12 cellular contexts compared by ENCODE assay signal in genomic region chr9:92661127-92661526, GRCh38. TPM values are rescaled to one million over a fixed set of nuclear protein-coding genes. Genes with fewer than 3 reads are reported as not detected.
DNase-seq lines count a peak whose midpoint lies in the region; ATAC-seq, FAIRE-seq and TF ChIP-seq lines count a peak whose summit lies in the region.
"Had no signal": no experiment of that assay in that cellular context is flagged by ENCODE, and none has a peak within 500 bp of the region (broad histone marks: within the 10 kb centered on the region; RNA-seq: fewer than 3 reads in every experiment).

No MANE protein-coding gene starts in this region.

- peak overlapping the region; percentile 29 to 67 for H3K27ac Mint-ChIP-seq in stimulated activated naive CD8-positive, alpha-beta T cell treated with anti-CD3 and anti-CD28 coated beads, Interleukin-15, amount 100 ng/mL, for 72 hours
- no peak overlapping the region for H3K27ac Mint-ChIP-seq in astrocyte (ENCODE audit: unreplicated experiment)
- H3K27ac Mint-ChIP-seq in type B pancreatic cell: no peak overlapping the region

- peaks cover 13% of the 10 kb centered on the region for H3K79me1 ChIP-seq in neuronal stem cell (ENCODE audit: low read depth, low read length)

- H3K4me1 Mint-ChIP-seq in stimulated activated naive CD8-positive, alpha-beta T cell treated with anti-CD3 and anti-CD28 coated beads, Interleukin-15, amount 100 ng/mL, for 72 hours: peaks cover 62% of the 10 kb centered on the region
- peaks cover 23% of the 10 kb centered on the region for H3K4me1 Mint-ChIP-seq in astrocyte (ENCODE audit: low read depth, unreplicated experiment)
- H3K4me1 Mint-ChIP-seq in type B pancreatic cell (ENCODE audit: unreplicated experiment): peaks cover 31% of the 10 kb centered on the region

- ATAC-seq in stimulated activated naive CD8-positive, alpha-beta T cell treated with anti-CD3 and anti-CD28 coated beads, Interleukin-15, amount 100 ng/mL, for 72 hours: no peak
- no peak for ATAC-seq in stimulated activated naive CD8-positive, alpha-beta T cell treated with anti-CD3 and anti-CD28 coated beads, Interleukin-15, Interleukin-2, amounts not matched to agents 100 U/mL and 50 U/mL, for 24 hours
- no peak for ATAC-seq in GM18909 (IDR thresholded peaks at IDR 0.05; ENCODE audit: poor library complexity, unreplicated experiment)

- H2BK120ac ChIP-seq in neuronal stem cell (ENCODE audit: low read depth, low read length): no peak overlapping the region

- no peak overlapping the region for H4K8ac ChIP-seq in neuronal stem cell (ENCODE audit: low read depth, low read length)

- peak overlapping the region; percentile 11 for H2AK5ac ChIP-seq in neuronal stem cell (ENCODE audit: low read depth, low read length)

- H3K4me2 ChIP-seq in astrocyte (ENCODE audit: low read length) (no peak overlapping the region), neuronal stem cell (ENCODE audit: insufficient read depth, low read length, poor library complexity, severe bottlenecking) (no peak overlapping the region)

- no peaks in the 10 kb centered on the region for H3K36me3 ChIP-seq in astrocyte (ENCODE audit: insufficient read depth, low read length)
- peaks cover 7 to 27% of the 10 kb centered on the region in 2 donors for H3K36me3 ChIP-seq in neuronal stem cell (replicated peaks in 1 of 2; ENCODE audit: control insufficient read depth in 2 of 2, insufficient read depth in 2 of 2, low read length in 2 of 2)

- H3K79me2 ChIP-seq in astrocyte (ENCODE audit: insufficient read depth, low read length): peaks cover 89% of the 10 kb centered on the region

- no peak overlapping the region for H2BK12ac ChIP-seq in neuronal stem cell (ENCODE audit: low read length)

- H2AFZ ChIP-seq in astrocyte (ENCODE audit: low read depth, low read length): no peak overlapping the region
- H2AFZ ChIP-seq in neuronal stem cell (ENCODE audit: low read length): no peak overlapping the region

- no peak for FAIRE-seq in astrocyte (lab: Jason Lieb, UNC)

- DNase-seq in stimulated activated naive CD8-positive, alpha-beta T cell treated with anti-CD3 and anti-CD28 coated beads, Interleukin-15, amount 100 ng/mL, for 72 hours: no peak
- DNase-seq in stimulated activated naive CD8-positive, alpha-beta T cell treated with anti-CD3 and anti-CD28 coated beads, Interleukin-15, Interleukin-2, amounts not matched to agents 100 U/mL and 50 U/mL, for 24 hours: no peak
- DNase-seq in astrocyte (ENCODE audit: low read depth) (no peak), neuronal stem cell (ENCODE audit: low spot score) (no peak), type B pancreatic cell (ENCODE audit: extremely low spot score, unreplicated experiment) (no peak)
- DNase-seq in stimulated activated CD4-positive, alpha-beta T cell treated with anti-CD3 and anti-CD28 coated beads, Interleukin-4, amount 100 ng/mL, for 4 hours: no peak
- DNase-seq: COR-L47, NCI-H187, RPMI8226 had no signal

- no peaks in the 10 kb centered on the region for H3K27me3 Mint-ChIP-seq in stimulated activated naive CD8-positive, alpha-beta T cell treated with anti-CD3 and anti-CD28 coated beads, Interleukin-15, amount 100 ng/mL, for 72 hours
- H3K27me3 Mint-ChIP-seq in astrocyte (ENCODE audit: low read depth, unreplicated experiment) (no peaks in the 10 kb centered on the region), type B pancreatic cell (no peaks in the 10 kb centered on the region)

- H4K20me1 ChIP-seq in astrocyte (ENCODE audit: insufficient read depth, low read length): peaks cover 92% of the 10 kb centered on the region

- no peaks in the 10 kb centered on the region for H3K27me3 ChIP-seq in astrocyte (ENCODE audit: insufficient read depth, low read length)
- no peaks in the 10 kb centered on the region for H3K27me3 ChIP-seq in neuronal stem cell (ENCODE audit: control insufficient read depth in 3 of 3, insufficient read depth in 3 of 3, low read depth in 1 of 3, low read length in 3 of 3)
- H3K27me3 ChIP-seq: SJSA1 had no signal

- H3K27ac ChIP-seq in astrocyte (ENCODE audit: low read depth, low read length) (no peak overlapping the region), neuronal stem cell (replicated peaks; ENCODE audit: low read length) (no peak overlapping the region)
- H3K27ac ChIP-seq: SJSA1 had no signal

- peaks cover 16% of the 10 kb centered on the region for H3K4me1 ChIP-seq in astrocyte (ENCODE audit: insufficient read depth, low read length)
- peaks cover 15 to 18% of the 10 kb centered on the region in 2 donors for H3K4me1 ChIP-seq in neuronal stem cell (ENCODE audit: control insufficient read depth in 2 of 2, insufficient read depth in 1 of 2, low read depth in 1 of 2, low read length in 2 of 2)

- WGBS in neuronal stem cell (ENCODE audit: extremely low coverage in 2 of 2, insufficient read length in 2 of 2, insufficient replicate concordance in 1 of 2), 2 donors: no CpG with 5 or more reads among the region's 5 CpGs

- no peak overlapping the region for H2BK5ac ChIP-seq in neuronal stem cell (ENCODE audit: low read length)

- no peak overlapping the region for H4K91ac ChIP-seq in neuronal stem cell (ENCODE audit: low read depth, low read length, poor library complexity)

- no peak overlapping the region for H3K4me3 Mint-ChIP-seq in stimulated activated naive CD8-positive, alpha-beta T cell treated with anti-CD3 and anti-CD28 coated beads, Interleukin-15, amount 100 ng/mL, for 72 hours
- H3K4me3 Mint-ChIP-seq in astrocyte (ENCODE audit: unreplicated experiment) (peak overlapping the region; percentile 27), type B pancreatic cell (no peak overlapping the region)
- H3K4me3 Mint-ChIP-seq: CD14-positive monocyte had no signal

- no peak overlapping the region for H3K14ac ChIP-seq in neuronal stem cell (ENCODE audit: low read length)

- TF ChIP-seq CTCF in astrocyte (IDR thresholded peaks at IDR 0.05; ENCODE audit: insufficient read depth, low read depth, low read length) (no peak), type B pancreatic cell (conservative IDR thresholded peaks at IDR 0.05) (no peak)

- no peak overlapping the region for H3K18ac ChIP-seq in neuronal stem cell (ENCODE audit: low read length)

- H3K4ac ChIP-seq in neuronal stem cell (ENCODE audit: low read length): no peak overlapping the region

- H3K36me3 Mint-ChIP-seq in astrocyte (ENCODE audit: low read depth, unreplicated experiment) (peaks cover 12% of the 10 kb centered on the region), type B pancreatic cell (peaks cover 9% of the 10 kb centered on the region)

- H3K9ac ChIP-seq in astrocyte (ENCODE audit: low read length): no peak overlapping the region
- H3K9ac ChIP-seq in neuronal stem cell (ENCODE audit: low read depth, low read length, poor library complexity): no peak overlapping the region

- no peaks in the 10 kb centered on the region for H3K9me3 Mint-ChIP-seq in stimulated activated naive CD8-positive, alpha-beta T cell treated with anti-CD3 and anti-CD28 coated beads, Interleukin-15, amount 100 ng/mL, for 72 hours
- H3K9me3 Mint-ChIP-seq in astrocyte (ENCODE audit: unreplicated experiment): no peaks in the 10 kb centered on the region
- H3K9me3 Mint-ChIP-seq in type B pancreatic cell: no peaks in the 10 kb centered on the region
- H3K9me3 Mint-ChIP-seq: CD14-positive monocyte had no signal

- no peak overlapping the region for H3K23ac ChIP-seq in neuronal stem cell (ENCODE audit: low read depth, low read length, poor library complexity)

- H3K4me3 ChIP-seq in astrocyte (ENCODE audit: insufficient read depth, low read depth, low read length) (no peak overlapping the region), neuronal stem cell (ENCODE audit: low read length in 2 of 2) (no peak overlapping the region)
- H3K4me3 ChIP-seq: SJSA1 had no signal

- no peak overlapping the region for H2BK15ac ChIP-seq in neuronal stem cell (ENCODE audit: low read length)

- H3K9me3 ChIP-seq in astrocyte (ENCODE audit: insufficient read depth, low read depth, low read length) (no peaks in the 10 kb centered on the region), neuronal stem cell (replicated peaks in 1 of 2; ENCODE audit: control insufficient read depth in 2 of 2, insufficient read depth in 1 of 2, low read depth in 1 of 2, low read length in 2 of 2) (peaks cover 0 to 2% of the 10 kb centered on the region in 2 donors)
- H3K9me3 ChIP-seq: SJSA1 had no signal

RNA-seq across cellular contexts. Expression of gene IPPK, which starts 8.8 kb away (rescaled TPM):
- 11.3 and 14.1 TPM in 2 replicates for total RNA-seq in astrocyte
- polyA plus RNA-seq in neuronal stem cell (2013, experiment 1 of 2): 4.8 TPM
- polyA plus RNA-seq in neuronal stem cell (2013, experiment 2 of 2): 4.2 TPM
- 8.1 and 11.6 TPM in 2 replicates for total RNA-seq in type B pancreatic cell (ENCODE audit: low replicate concordance)

Comparison
In these comparisons a context has a peak if more than half of its experiments do, and no peak if none do; other contexts are left out.
1. H3K27ac Mint-ChIP-seq: peak in stimulated activated naive CD8-positive, alpha-beta T cell treated with anti-CD3 and anti-CD28 coated beads, Interleukin-15, amount 100 ng/mL, for 72 hours (2 of 2); none in astrocyte (single experiment) and type B pancreatic cell (single experiment).